9 cellular contexts compared by ENCODE assay signal in genomic region chr4:155639674-155640529, GRCh38. TPM values are rescaled to one million over a fixed set of nuclear protein-coding genes. Genes with fewer than 3 reads are reported as not detected.
DNase-seq lines count a peak whose midpoint lies in the region; ATAC-seq and TF ChIP-seq lines count a peak whose summit lies in the region.
"Had no signal": no experiment of that assay in that cellular context is flagged by ENCODE, and none has a peak within 500 bp of the region (broad histone marks: within the 10 kb centered on the region; RNA-seq: fewer than 3 reads in every experiment).

No MANE protein-coding gene starts in this region.

- H3K27ac Mint-ChIP-seq in nephron = peak overlapping the region in 2 of 3 experiments; percentile 51 to 54
- H3K27ac Mint-ChIP-seq in CD8-positive, alpha-beta memory T cell = no peak overlapping the region

- peaks cover 4% of the 10 kb centered on the region for H3K4me1 ChIP-seq in CD8-positive, alpha-beta memory T cell (ENCODE audit: insufficient read depth, low read length)

- H3K9me3 Mint-ChIP-seq in nephron = peaks cover 2% of the 10 kb centered on the region
- H3K9me3 Mint-ChIP-seq in CD8-positive, alpha-beta memory T cell = peaks cover 0 to 7% (median 2%) of the 10 kb centered on the region in 5 donors

- H3K36me3 ChIP-seq in KOPT-K1 (ENCODE audit: insufficient read depth, low read length) = no peaks in the 10 kb centered on the region
- no peaks in the 10 kb centered on the region for H3K36me3 ChIP-seq in CD8-positive, alpha-beta memory T cell (ENCODE audit: insufficient read depth, low read length)

- no peak overlapping the region for H3K4me3 ChIP-seq in CD8-positive, alpha-beta memory T cell (ENCODE audit: low read length)

- peaks cover 5% of the 10 kb centered on the region for H3K4me1 Mint-ChIP-seq in nephron
- no peaks in the 10 kb centered on the region for H3K4me1 Mint-ChIP-seq in CD8-positive, alpha-beta memory T cell

- POLR2A ChIA-PET in CD8-positive, alpha-beta memory T cell (lab: Charles Lee) = no interaction called here

- H3K4me3 Mint-ChIP-seq in nephron = no peak overlapping the region
- no peak overlapping the region for H3K4me3 Mint-ChIP-seq in CD8-positive, alpha-beta memory T cell

- no peaks in the 10 kb centered on the region for H3K36me3 Mint-ChIP-seq in nephron (ENCODE audit: low read depth)
- no peaks in the 10 kb centered on the region for H3K36me3 Mint-ChIP-seq in CD8-positive, alpha-beta memory T cell

- CTCF ChIA-PET in CD8-positive, alpha-beta memory T cell (lab: Charles Lee) = no interaction called here

- peak; percentile 88 for ATAC-seq in GM18907 (IDR thresholded peaks at IDR 0.05; ENCODE audit: unreplicated experiment)
- peak; percentile 76 for ATAC-seq in HG02571 (IDR thresholded peaks at IDR 0.05; ENCODE audit: unreplicated experiment)

- TF ChIP-seq CTCF in nephron (IDR thresholded peaks at IDR 0.05; ENCODE audit: unreplicated experiment in 3 of 3) = no peak

- no peaks in the 10 kb centered on the region for H3K27me3 ChIP-seq in CD8-positive, alpha-beta memory T cell (ENCODE audit: insufficient read depth, low read length, poor library complexity, severe bottlenecking)

- H3K9me3 ChIP-seq in KOPT-K1 (ENCODE audit: insufficient read depth, low read length, poor library complexity, severe bottlenecking) = no peaks in the 10 kb centered on the region
- no peaks in the 10 kb centered on the region for H3K9me3 ChIP-seq in CD8-positive, alpha-beta memory T cell (ENCODE audit: low read length)

- peaks cover 3% of the 10 kb centered on the region for H3K27me3 Mint-ChIP-seq in nephron (ENCODE audit: low read depth)
- H3K27me3 Mint-ChIP-seq in CD8-positive, alpha-beta memory T cell = peaks cover 2 to 6% of the 10 kb centered on the region in 2 donors

- peak overlapping the region; percentile 75 for H3K27ac ChIP-seq in KOPT-K1 (ENCODE audit: low read depth, low read length, poor library complexity, severe bottlenecking)
- no peak overlapping the region for H3K27ac ChIP-seq in CD8-positive, alpha-beta memory T cell (ENCODE audit: low read depth, low read length)

- DNase-seq in DMS79 (lab: John Stamatoyannopoulos, UW) (no peak), SKM-1 treated with dmso at 0.1 percent for 144 hours (lab: John Stamatoyannopoulos, UW; ENCODE audit: unreplicated experiment) (no peak)
- no peak for DNase-seq in CD8-positive, alpha-beta memory T cell
- DNase-seq: T-helper 9 cell had no signal

RNA-seq across cellular contexts. Expression of gene GUCY1A1, which starts 26.7 kb away (rescaled TPM):
- not detected for total RNA-seq in CD8-positive, alpha-beta memory T cell
- polyA plus RNA-seq in CD8-positive, alpha-beta memory T cell = not detected
- total RNA-seq: myocyte had no signal

Comparison
In these comparisons a context has a peak if more than half of its experiments do, and no peak if none do; other contexts are left out.
1. H3K27ac Mint-ChIP-seq: peak in nephron (2 of 3); none in CD8-positive, alpha-beta memory T cell (0 of 8).